1 cellular context compared by ENCODE assay signal in the genomic region with DNA sequence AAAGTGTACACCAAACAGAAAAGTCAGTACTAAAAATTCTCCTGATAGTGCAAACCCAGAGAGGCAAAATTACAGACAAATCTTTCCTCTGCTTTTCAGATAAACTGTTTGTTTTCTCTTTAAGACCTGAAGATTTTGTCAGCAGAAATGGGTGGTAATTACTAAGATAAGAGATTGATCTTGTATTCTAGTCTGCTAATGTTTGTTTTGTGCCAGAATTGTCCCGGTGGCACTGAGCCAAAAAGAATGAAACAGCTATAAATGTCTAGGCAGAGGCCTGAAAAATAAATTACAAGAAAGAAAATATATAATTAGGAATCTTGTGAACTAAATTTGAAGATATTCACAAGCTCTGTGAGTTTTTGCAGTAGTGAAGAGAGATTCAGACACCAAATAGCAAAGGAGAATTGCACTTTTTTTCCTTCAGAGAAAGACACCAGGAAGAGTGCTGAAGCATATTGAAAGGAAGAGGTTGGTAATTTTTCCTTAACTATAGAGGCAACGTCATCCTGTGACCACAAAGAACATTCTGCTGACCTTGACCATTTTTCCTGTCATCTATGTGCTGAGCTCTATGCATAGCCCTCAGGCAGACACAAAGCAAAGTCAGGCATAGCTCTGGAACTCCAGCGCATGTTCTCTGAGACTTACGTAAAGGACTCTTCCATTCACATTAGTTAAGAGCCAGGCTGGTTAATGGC.
A peak's percentile ranks its signal among the peaks of the same experiment; 100 is the strongest.
TF ChIP-seq lines count a peak whose summit lies in the region.

No MANE protein-coding gene starts in this region.

TF ChIP-seq in HEK293, 187 proteins besides CTCF, POLR2A, EP300 and RAD21 (continued from another document):
- TF ChIP-seq, protein P1, sequence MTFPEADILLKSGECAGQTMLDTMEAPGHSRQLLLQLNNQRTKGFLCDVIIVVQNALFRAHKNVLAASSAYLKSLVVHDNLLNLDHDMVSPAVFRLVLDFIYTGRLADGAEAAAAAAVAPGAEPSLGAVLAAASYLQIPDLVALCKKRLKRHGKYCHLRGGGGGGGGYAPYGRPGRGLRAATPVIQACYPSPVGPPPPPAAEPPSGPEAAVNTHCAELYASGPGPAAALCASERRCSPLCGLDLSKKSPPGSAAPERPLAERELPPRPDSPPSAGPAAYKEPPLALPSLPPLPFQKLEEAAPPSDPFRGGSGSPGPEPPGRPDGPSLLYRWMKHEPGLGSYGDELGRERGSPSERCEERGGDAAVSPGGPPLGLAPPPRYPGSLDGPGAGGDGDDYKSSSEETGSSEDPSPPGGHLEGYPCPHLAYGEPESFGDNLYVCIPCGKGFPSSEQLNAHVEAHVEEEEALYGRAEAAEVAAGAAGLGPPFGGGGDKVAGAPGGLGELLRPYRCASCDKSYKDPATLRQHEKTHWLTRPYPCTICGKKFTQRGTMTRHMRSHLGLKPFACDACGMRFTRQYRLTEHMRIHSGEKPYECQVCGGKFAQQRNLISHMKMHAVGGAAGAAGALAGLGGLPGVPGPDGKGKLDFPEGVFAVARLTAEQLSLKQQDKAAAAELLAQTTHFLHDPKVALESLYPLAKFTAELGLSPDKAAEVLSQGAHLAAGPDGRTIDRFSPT (tag by site-specific recombination; IDR thresholded peaks at IDR 0.05): no peak
- no peak for TF ChIP-seq ZNF394 (tag by site-specific recombination; IDR thresholded peaks at IDR 0.05; ENCODE audit: borderline replicate concordance)
- no peak for TF ChIP-seq ZNF19 (tag by site-specific recombination; IDR thresholded peaks at IDR 0.05; ENCODE audit: low read depth)
- TF ChIP-seq KLF10 (tag by site-specific recombination; IDR thresholded peaks at IDR 0.05): peak; percentile 63
- no peak for TF ChIP-seq ZNF416 (tag by site-specific recombination; IDR thresholded peaks at IDR 0.05)
- no peak for TF ChIP-seq ZNF311 (tag by site-specific recombination; IDR thresholded peaks at IDR 0.05; ENCODE audit: borderline replicate concordance)
- TF ChIP-seq, protein P2, sequence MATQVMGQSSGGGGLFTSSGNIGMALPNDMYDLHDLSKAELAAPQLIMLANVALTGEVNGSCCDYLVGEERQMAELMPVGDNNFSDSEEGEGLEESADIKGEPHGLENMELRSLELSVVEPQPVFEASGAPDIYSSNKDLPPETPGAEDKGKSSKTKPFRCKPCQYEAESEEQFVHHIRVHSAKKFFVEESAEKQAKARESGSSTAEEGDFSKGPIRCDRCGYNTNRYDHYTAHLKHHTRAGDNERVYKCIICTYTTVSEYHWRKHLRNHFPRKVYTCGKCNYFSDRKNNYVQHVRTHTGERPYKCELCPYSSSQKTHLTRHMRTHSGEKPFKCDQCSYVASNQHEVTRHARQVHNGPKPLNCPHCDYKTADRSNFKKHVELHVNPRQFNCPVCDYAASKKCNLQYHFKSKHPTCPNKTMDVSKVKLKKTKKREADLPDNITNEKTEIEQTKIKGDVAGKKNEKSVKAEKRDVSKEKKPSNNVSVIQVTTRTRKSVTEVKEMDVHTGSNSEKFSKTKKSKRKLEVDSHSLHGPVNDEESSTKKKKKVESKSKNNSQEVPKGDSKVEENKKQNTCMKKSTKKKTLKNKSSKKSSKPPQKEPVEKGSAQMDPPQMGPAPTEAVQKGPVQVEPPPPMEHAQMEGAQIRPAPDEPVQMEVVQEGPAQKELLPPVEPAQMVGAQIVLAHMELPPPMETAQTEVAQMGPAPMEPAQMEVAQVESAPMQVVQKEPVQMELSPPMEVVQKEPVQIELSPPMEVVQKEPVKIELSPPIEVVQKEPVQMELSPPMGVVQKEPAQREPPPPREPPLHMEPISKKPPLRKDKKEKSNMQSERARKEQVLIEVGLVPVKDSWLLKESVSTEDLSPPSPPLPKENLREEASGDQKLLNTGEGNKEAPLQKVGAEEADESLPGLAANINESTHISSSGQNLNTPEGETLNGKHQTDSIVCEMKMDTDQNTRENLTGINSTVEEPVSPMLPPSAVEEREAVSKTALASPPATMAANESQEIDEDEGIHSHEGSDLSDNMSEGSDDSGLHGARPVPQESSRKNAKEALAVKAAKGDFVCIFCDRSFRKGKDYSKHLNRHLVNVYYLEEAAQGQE (tag by site-specific recombination; IDR thresholded peaks at IDR 0.05): no peak
- TF ChIP-seq, protein P3, sequence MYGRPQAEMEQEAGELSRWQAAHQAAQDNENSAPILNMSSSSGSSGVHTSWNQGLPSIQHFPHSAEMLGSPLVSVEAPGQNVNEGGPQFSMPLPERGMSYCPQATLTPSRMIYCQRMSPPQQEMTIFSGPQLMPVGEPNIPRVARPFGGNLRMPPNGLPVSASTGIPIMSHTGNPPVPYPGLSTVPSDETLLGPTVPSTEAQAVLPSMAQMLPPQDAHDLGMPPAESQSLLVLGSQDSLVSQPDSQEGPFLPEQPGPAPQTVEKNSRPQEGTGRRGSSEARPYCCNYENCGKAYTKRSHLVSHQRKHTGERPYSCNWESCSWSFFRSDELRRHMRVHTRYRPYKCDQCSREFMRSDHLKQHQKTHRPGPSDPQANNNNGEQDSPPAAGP (tag by site-specific recombination; IDR thresholded peaks at IDR 0.05): no peak
- TF ChIP-seq, protein P4, sequence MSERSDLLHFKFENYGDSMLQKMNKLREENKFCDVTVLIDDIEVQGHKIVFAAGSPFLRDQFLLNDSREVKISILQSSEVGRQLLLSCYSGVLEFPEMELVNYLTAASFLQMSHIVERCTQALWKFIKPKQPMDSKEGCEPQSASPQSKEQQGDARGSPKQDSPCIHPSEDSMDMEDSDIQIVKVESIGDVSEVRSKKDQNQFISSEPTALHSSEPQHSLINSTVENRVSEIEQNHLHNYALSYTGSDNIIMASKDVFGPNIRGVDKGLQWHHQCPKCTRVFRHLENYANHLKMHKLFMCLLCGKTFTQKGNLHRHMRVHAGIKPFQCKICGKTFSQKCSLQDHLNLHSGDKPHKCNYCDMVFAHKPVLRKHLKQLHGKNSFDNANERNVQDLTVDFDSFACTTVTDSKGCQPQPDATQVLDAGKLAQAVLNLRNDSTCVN (tag by site-specific recombination; optimal IDR thresholded peaks at IDR 0.05): no peak
- no peak for TF ChIP-seq ZNF837 (tag by site-specific recombination; IDR thresholded peaks at IDR 0.05)
